ENCODE assay signal across 8 cellular contexts in the genomic region with DNA sequence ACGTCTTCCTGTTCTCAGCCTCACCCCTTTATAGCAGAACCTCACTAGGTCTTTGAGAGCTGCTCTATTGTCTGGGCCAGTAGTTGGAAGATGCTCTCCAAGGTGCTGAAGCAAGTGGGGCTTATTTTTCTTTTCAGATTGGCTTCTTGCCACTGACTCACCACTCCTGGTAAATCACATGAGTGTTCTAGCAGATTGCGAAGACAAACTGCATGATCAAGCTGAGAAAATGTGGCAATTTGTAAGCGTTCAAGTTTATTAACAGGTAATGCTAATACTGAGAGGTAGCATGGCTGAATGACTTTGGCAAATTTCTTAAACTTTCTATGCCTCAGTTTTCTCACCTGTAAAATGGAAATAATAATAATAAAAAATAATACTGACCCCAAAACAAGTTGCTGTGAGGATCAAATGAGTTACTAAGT. TPM values are rescaled to one million over a fixed set of nuclear protein-coding genes. Genes with fewer than 3 reads are reported as not detected.
DNase-seq lines count a peak whose midpoint lies in the region; ATAC-seq lines count a peak whose summit lies in the region.

No MANE protein-coding gene starts in this region.

- peaks cover 22% of the 10 kb centered on the region for H3K27me3 Mint-ChIP-seq in CD4-positive, CD25-positive, alpha-beta regulatory T cell
- peaks cover 19% of the 10 kb centered on the region for H3K27me3 Mint-ChIP-seq in activated CD4-positive, alpha-beta memory T cell treated with anti-CD3 and anti-CD28 coated beads, Interleukin-2, amount 10 ng/mL, durations not matched to agents 7 days and 5 days
- peaks cover 4 to 21% (median 5%) of the 10 kb centered on the region in 3 donors for H3K27me3 Mint-ChIP-seq in immature natural killer cell (ENCODE audit: low read depth in 3 of 3)

- H3K36me3 ChIP-seq in CD4-positive, CD25-positive, alpha-beta regulatory T cell (ENCODE audit: control insufficient read depth, insufficient read depth, low read length) = no peaks in the 10 kb centered on the region

- H3K4me3 Mint-ChIP-seq in CD4-positive, CD25-positive, alpha-beta regulatory T cell = no peak overlapping the region
- H3K4me3 Mint-ChIP-seq in activated CD4-positive, alpha-beta memory T cell treated with anti-CD3 and anti-CD28 coated beads, Interleukin-2, amount 10 ng/mL, durations not matched to agents 7 days and 5 days = no peak overlapping the region
- H3K4me3 Mint-ChIP-seq in immature natural killer cell = no peak overlapping the region

- H3K27me3 ChIP-seq in CD4-positive, CD25-positive, alpha-beta regulatory T cell (ENCODE audit: control insufficient read depth, insufficient read depth, low read length) = peaks cover 15% of the 10 kb centered on the region

- H3K4me1 ChIP-seq in CD4-positive, CD25-positive, alpha-beta regulatory T cell (ENCODE audit: control insufficient read depth, insufficient read depth, low read length, poor library complexity, severe bottlenecking) = no peaks in the 10 kb centered on the region

- POLR2A ChIA-PET in activated CD4-positive, alpha-beta memory T cell treated with anti-CD3 and anti-CD28 coated beads, Interleukin-2, amount 10 ng/mL, durations not matched to agents 7 days and 5 days (lab: Charles Lee) = no interaction called here

- no peaks in the 10 kb centered on the region for H3K36me3 Mint-ChIP-seq in CD4-positive, CD25-positive, alpha-beta regulatory T cell
- H3K36me3 Mint-ChIP-seq in activated CD4-positive, alpha-beta memory T cell treated with anti-CD3 and anti-CD28 coated beads, Interleukin-2, amount 10 ng/mL, durations not matched to agents 7 days and 5 days (ENCODE audit: low read depth) = no peaks in the 10 kb centered on the region
- peaks cover 0 to 4% (median 0%) of the 10 kb centered on the region in 3 donors for H3K36me3 Mint-ChIP-seq in immature natural killer cell

- peaks cover 0 to 6% (median 0%) of the 10 kb centered on the region in 4 donors for H3K4me1 Mint-ChIP-seq in CD4-positive, CD25-positive, alpha-beta regulatory T cell
- no peaks in the 10 kb centered on the region for H3K4me1 Mint-ChIP-seq in activated CD4-positive, alpha-beta memory T cell treated with anti-CD3 and anti-CD28 coated beads, Interleukin-2, amount 10 ng/mL, durations not matched to agents 7 days and 5 days
- no peaks in the 10 kb centered on the region for H3K4me1 Mint-ChIP-seq in immature natural killer cell

- no peak overlapping the region for H3K4me3 ChIP-seq in CD4-positive, CD25-positive, alpha-beta regulatory T cell (ENCODE audit: low read depth, low read length)

- no peak overlapping the region for H3K27ac Mint-ChIP-seq in CD4-positive, CD25-positive, alpha-beta regulatory T cell
- H3K27ac Mint-ChIP-seq in activated CD4-positive, alpha-beta memory T cell treated with anti-CD3 and anti-CD28 coated beads, Interleukin-2, amount 10 ng/mL, durations not matched to agents 7 days and 5 days = no peak overlapping the region
- no peak overlapping the region for H3K27ac Mint-ChIP-seq in immature natural killer cell

- no peaks in the 10 kb centered on the region for H3K9me3 ChIP-seq in CD4-positive, CD25-positive, alpha-beta regulatory T cell (ENCODE audit: control insufficient read depth in 2 of 2, low read length in 2 of 2)

- peaks cover 0 to 3% (median 0%) of the 10 kb centered on the region in 7 donors for H3K9me3 Mint-ChIP-seq in CD4-positive, CD25-positive, alpha-beta regulatory T cell
- no peaks in the 10 kb centered on the region for H3K9me3 Mint-ChIP-seq in activated CD4-positive, alpha-beta memory T cell treated with anti-CD3 and anti-CD28 coated beads, Interleukin-2, amount 10 ng/mL, durations not matched to agents 7 days and 5 days
- H3K9me3 Mint-ChIP-seq in immature natural killer cell = peaks cover 0 to 2% (median 0%) of the 10 kb centered on the region in 6 donors

- H3K27ac ChIP-seq in CD4-positive, CD25-positive, alpha-beta regulatory T cell (ENCODE audit: insufficient read depth, low read length, poor library complexity, severe bottlenecking) = no peak overlapping the region

- CTCF ChIA-PET in activated CD4-positive, alpha-beta memory T cell treated with anti-CD3 and anti-CD28 coated beads, Interleukin-2, amount 10 ng/mL, durations not matched to agents 7 days and 5 days (lab: Charles Lee) = interaction anchor here (1.1 kb wide), 1 partner anchor 92 kb away, joined by 3 read pairs; no protein-coding TSS in a partner anchor

- ATAC-seq in CD4-positive, CD25-positive, alpha-beta regulatory T cell (ENCODE audit: low read depth in 2 of 2) = no peak
- ATAC-seq in GM19467 (IDR thresholded peaks at IDR 0.05; ENCODE audit: unreplicated experiment) = no peak
- ATAC-seq in GM18498 (IDR thresholded peaks at IDR 0.05; ENCODE audit: unreplicated experiment) = no peak
- no peak for ATAC-seq in GM21381 (IDR thresholded peaks at IDR 0.05; ENCODE audit: unreplicated experiment)
- no peak for ATAC-seq in HG03175 (IDR thresholded peaks at IDR 0.05; ENCODE audit: unreplicated experiment)

- DNase-seq in CD4-positive, CD25-positive, alpha-beta regulatory T cell = peak in 2 of 3 donors; percentile 17 to 36
- DNase-seq in HT1080 (ENCODE audit: low read depth) (peak; percentile 90), immature natural killer cell (peak in 2 of 3 donors; percentile 3 to 20)
- peak; percentile 28 for DNase-seq in activated CD4-positive, alpha-beta memory T cell treated with anti-CD3 and anti-CD28 coated beads, Interleukin-2, amount 10 ng/mL, durations not matched to agents 7 days and 5 days

RNA-seq across cellular contexts. Expression of gene CACNG2, which starts 59.2 kb away (rescaled TPM):
- total RNA-seq in CD4-positive, CD25-positive, alpha-beta regulatory T cell = not detected
- not detected for polyA plus RNA-seq in CD4-positive, CD25-positive, alpha-beta regulatory T cell
- not detected in 2 replicates for total RNA-seq in HT1080 (2014; rRNA removed; shearing (Covaris generic))
- polyA plus RNA-seq in HT1080 (2015; cell fraction: cytosol; rRNA removed) = not detected in 2 replicates
- not detected in 2 replicates for polyA plus RNA-seq in HT1080 (2015; cell fraction: nucleus; rRNA removed)
- not detected for total RNA-seq in activated CD4-positive, alpha-beta memory T cell treated with anti-CD3 and anti-CD28 coated beads, Interleukin-2, amount 10 ng/mL, durations not matched to agents 7 days and 5 days
- not detected for polyA plus RNA-seq in immature natural killer cell

Comparison
In these comparisons a context has a peak if more than half of its experiments do, and no peak if none do; other contexts are left out.
1. DNase-seq: peak in every context shown above with its lines; median percentile 90 in HT1080; 28 in activated CD4-positive, alpha-beta memory T cell treated with anti-CD3 and anti-CD28 coated beads, Interleukin-2, amount 10 ng/mL, durations not matched to agents 7 days and 5 days; 26 in CD4-positive, CD25-positive, alpha-beta regulatory T cell; 12 in immature natural killer cell.